Comparison of ENCODE assay signal across 8 cellular contexts in genomic region chr17:46224864-46225263, GRCh38. TPM values are rescaled to one million over a fixed set of nuclear protein-coding genes. Genes with fewer than 3 reads are reported as not detected.
DNase-seq lines count a peak whose midpoint lies in the region; ATAC-seq and TF ChIP-seq lines count a peak whose summit lies in the region.
"Not testable (repeated sequence)": the region's sequence is repeated elsewhere in the genome, so short reads cannot be mapped to it uniquely, and the experiment has no call there.

No MANE protein-coding gene starts in this region.

- not testable (repeated sequence) for TF ChIP-seq POLR2A in breast epithelium (IDR thresholded peaks at IDR 0.05)

- H3K27me3 Mint-ChIP-seq in T-helper 17 cell, result not testable (repeated sequence)

- not testable (repeated sequence) for H3K9me3 ChIP-seq in T-helper 17 cell (ENCODE audit: control insufficient read depth, low read length, poor library complexity, severe bottlenecking); breast epithelium; hepatocyte (ENCODE audit: low read depth); neuronal stem cell (replicated peaks in 1 of 2; ENCODE audit: control insufficient read depth in 2 of 2, insufficient read depth in 1 of 2, low read depth in 1 of 2, low read length in 2 of 2); upper lobe of right lung

- not testable (repeated sequence) for H3K23ac ChIP-seq in neuronal stem cell (ENCODE audit: low read depth, low read length, poor library complexity)

- H3K27me3 ChIP-seq in H7 (ENCODE audit: control insufficient read depth, insufficient read depth, low read length); breast epithelium; hepatocyte; neuronal stem cell (ENCODE audit: control insufficient read depth in 3 of 3, insufficient read depth in 3 of 3, low read depth in 1 of 3, low read length in 3 of 3); upper lobe of right lung: not testable (repeated sequence)

- not testable (repeated sequence) for H2BK12ac ChIP-seq in neuronal stem cell (ENCODE audit: low read length)

- H2BK5ac ChIP-seq in neuronal stem cell (ENCODE audit: low read length), result not testable (repeated sequence)

- H3K27ac Mint-ChIP-seq in T-helper 17 cell, result peak overlapping the region; percentile 43

- H3K18ac ChIP-seq in neuronal stem cell (ENCODE audit: low read length), result not testable (repeated sequence)

- ATAC-seq in GM18508 (IDR thresholded peaks at IDR 0.05; ENCODE audit: insufficient read depth, unreplicated experiment) (peak; percentile 1), HG03457 (IDR thresholded peaks at IDR 0.05; ENCODE audit: unreplicated experiment) (peak; percentile 17), T-helper 17 cell (peak; percentile 51), upper lobe of right lung (peak; percentile 62)

- H3K4me3 ChIP-seq in H7 (ENCODE audit: insufficient read depth, low read depth, low read length), result peak overlapping the region; percentile 40
- peak overlapping the region; percentile 53 to 92 (median 71) for H3K4me3 ChIP-seq in breast epithelium
- H3K4me3 ChIP-seq in hepatocyte, result peak overlapping the region; percentile 32
- H3K4me3 ChIP-seq in neuronal stem cell (ENCODE audit: low read length in 2 of 2), result peak overlapping the region; percentile 40 to 86
- peak overlapping the region; percentile 56 for H3K4me3 ChIP-seq in upper lobe of right lung

- H3K9ac ChIP-seq in neuronal stem cell (ENCODE audit: low read depth, low read length, poor library complexity), result peak overlapping the region; percentile 70

- not testable (repeated sequence) for H2AK5ac ChIP-seq in neuronal stem cell (ENCODE audit: low read depth, low read length)

- not testable (repeated sequence) for H3K4me2 ChIP-seq in hepatocyte
- peak overlapping the region; percentile 25 for H3K4me2 ChIP-seq in neuronal stem cell (ENCODE audit: insufficient read depth, low read length, poor library complexity, severe bottlenecking)

- not testable (repeated sequence) for H4K20me1 ChIP-seq in hepatocyte (ENCODE audit: insufficient read depth, poor library complexity, severe bottlenecking)

- 6% methylated on average over 12 of the region's 54 CpGs for WGBS in hepatocyte (ENCODE audit: low lambda C conversion rate, missing lambda C conversion rate)
- no CpG with 5 or more reads among the region's 54 CpGs for WGBS in neuronal stem cell (ENCODE audit: extremely low coverage in 2 of 2, insufficient read length in 2 of 2, insufficient replicate concordance in 1 of 2), 2 donors

- not testable (repeated sequence) for H4K91ac ChIP-seq in neuronal stem cell (ENCODE audit: low read depth, low read length, poor library complexity)

- peak overlapping the region; percentile 93 for H3K4me3 Mint-ChIP-seq in T-helper 17 cell

- peak overlapping the region; percentile 55 for H2AFZ ChIP-seq in hepatocyte
- peak overlapping the region; percentile 89 for H2AFZ ChIP-seq in neuronal stem cell (ENCODE audit: low read length)

- not testable (repeated sequence) for H3K4me1 ChIP-seq in breast epithelium; hepatocyte (ENCODE audit: insufficient read depth); neuronal stem cell (ENCODE audit: control insufficient read depth in 2 of 2, insufficient read depth in 1 of 2, low read depth in 1 of 2, low read length in 2 of 2); upper lobe of right lung

- H2BK15ac ChIP-seq in neuronal stem cell (ENCODE audit: low read length), result not testable (repeated sequence)

- not testable (repeated sequence) for H3K4ac ChIP-seq in neuronal stem cell (ENCODE audit: low read length)

- not testable (repeated sequence) for H3K36me3 ChIP-seq in H7 (replicated peaks; ENCODE audit: control insufficient read depth, insufficient read depth, low read length); breast epithelium; hepatocyte (replicated peaks; ENCODE audit: insufficient read depth, low read depth); upper lobe of right lung
- peaks cover 4 to 13% of the 10 kb centered on the region in 2 donors for H3K36me3 ChIP-seq in neuronal stem cell (replicated peaks in 1 of 2; ENCODE audit: control insufficient read depth in 2 of 2, insufficient read depth in 2 of 2, low read length in 2 of 2)

- not testable (repeated sequence) for H2BK120ac ChIP-seq in neuronal stem cell (ENCODE audit: low read depth, low read length)

- not testable (repeated sequence) for H3K14ac ChIP-seq in neuronal stem cell (ENCODE audit: low read length)

- not testable (repeated sequence) for TF ChIP-seq CTCF in breast epithelium (IDR thresholded peaks at IDR 0.05); hepatocyte (IDR thresholded peaks at IDR 0.05; ENCODE audit: poor library complexity); upper lobe of right lung (IDR thresholded peaks at IDR 0.05)

- H3K79me1 ChIP-seq in neuronal stem cell (ENCODE audit: low read depth, low read length), result not testable (repeated sequence)

- intact Hi-C loops in breast epithelium (cut with DNase I; ENCODE audit: low total_unique reads); upper lobe of right lung (cut with DNase I): not testable (repeated sequence)

- peaks cover 11% of the 10 kb centered on the region for H3K79me2 ChIP-seq in hepatocyte

- not testable (repeated sequence) for H3K9me2 ChIP-seq in hepatocyte (replicated peaks; ENCODE audit: insufficient read depth)

- H3K27ac ChIP-seq in breast epithelium, result peak overlapping the region; percentile 68 to 84
- H3K27ac ChIP-seq in hepatocyte; neuronal stem cell (replicated peaks; ENCODE audit: low read length); upper lobe of right lung: not testable (repeated sequence)

- H4K8ac ChIP-seq in neuronal stem cell (ENCODE audit: low read depth, low read length), result not testable (repeated sequence)

- not testable (repeated sequence) for H3K4me1 Mint-ChIP-seq in T-helper 17 cell

- peak; percentile 74 for DNase-seq in H7
- peak in 1 of 3 donors; percentile 30 for DNase-seq in T-helper 17 cell
- not testable (repeated sequence) for DNase-seq in breast epithelium (ENCODE audit: low spot score in 2 of 2)
- peak; percentile 35 for DNase-seq in hepatocyte (ENCODE audit: low spot score)
- DNase-seq in neuronal stem cell (ENCODE audit: low spot score), result peak; percentile 32
- DNase-seq in upper lobe of right lung, result peak; percentile 64

- not testable (repeated sequence) for H3K36me3 Mint-ChIP-seq in T-helper 17 cell (ENCODE audit: low read depth)

RNA-seq across cellular contexts. Expression of gene KANSL1, which starts 31.6 kb away (rescaled TPM):
- total RNA-seq in H7 (2014; rRNA removed; shearing (Covaris generic)), result 35.2 and 41.4 TPM in 2 replicates
- 100 to 1,000 TPM; 142 to 187 TPM for total RNA-seq in T-helper 17 cell
- total RNA-seq in breast epithelium, result 100 to 1,000 TPM in 2 of 3 donors, 10 to 100 TPM in 1; 59.5 to 142 (median 111) TPM
- total RNA-seq in hepatocyte, result 68.2 and 84.3 TPM in 2 replicates
- polyA plus RNA-seq in hepatocyte, result 32.6 and 37.3 TPM in 2 replicates
- 50.1 TPM for polyA plus RNA-seq in neuronal stem cell (2013, experiment 1 of 2)
- 49.2 TPM for polyA plus RNA-seq in neuronal stem cell (2013, experiment 2 of 2)
- 69.8 TPM for total RNA-seq in upper lobe of right lung

Comparison
In these comparisons a context has a peak if more than half of its experiments do, and no peak if none do; other contexts are left out.
1. ATAC-seq: peak in every context shown above with its lines; median percentile 62 in upper lobe of right lung; 51 in T-helper 17 cell; 17 in HG03457; 1 in GM18508.